Comparison of ENCODE assay signal across 17 cellular contexts in the genomic region with DNA sequence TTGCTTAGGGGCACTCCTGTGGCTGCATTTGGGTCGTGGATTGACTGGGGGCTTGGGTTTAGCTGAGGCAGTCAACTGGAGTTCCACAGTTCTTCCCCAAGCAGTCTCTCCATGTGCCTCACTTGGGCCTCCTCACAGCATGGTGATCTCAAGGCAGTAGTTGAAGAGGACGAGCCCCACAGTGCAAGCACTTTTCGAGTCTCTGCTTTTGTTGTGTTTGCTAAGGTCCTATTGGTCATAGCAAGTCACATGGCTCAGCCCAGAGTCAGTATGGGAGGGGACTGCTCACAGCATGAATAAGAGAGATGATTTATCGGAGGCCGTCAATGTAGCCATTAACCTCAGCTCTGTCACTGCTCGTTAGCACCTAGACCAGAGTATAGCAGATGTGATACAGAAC. TPM values are rescaled to one million over a fixed set of nuclear protein-coding genes. Genes with fewer than 3 reads are reported as not detected.
"Had no signal": no experiment of that assay in that cellular context is flagged by ENCODE, and none has a peak within 500 bp of the region (broad histone marks: within the 10 kb centered on the region; RNA-seq: fewer than 3 reads in every experiment).

No MANE protein-coding gene starts in this region.

- H3K27me3 ChIP-seq: brain microvascular endothelial cell, upper lobe of left lung had no signal

- H3K27ac ChIP-seq: brain microvascular endothelial cell, coronary artery, lower lobe of right lung, thoracic aorta, upper lobe of left lung had no signal

- H3K4me1 ChIP-seq: lower lobe of right lung, upper lobe of left lung had no signal

- H3K9me3 Mint-ChIP-seq: activated CD4-positive, alpha-beta T cell treated with anti-CD3 and anti-CD28 coated beads, Interleukin-2, amount 10 ng/mL, durations not matched to agents 24 days and 14 days; activated CD8-positive, alpha-beta T cell treated with anti-CD3 and anti-CD28 coated beads for 36 hours; activated naive CD4-positive, alpha-beta T cell treated with anti-CD3 and anti-CD28 coated beads for 36 hours; central memory CD8-positive, alpha-beta T cell; mesothelial cell of epicardium; natural killer cell treated with Interleukin-12 subunit alpha and Interleukin-12 subunit beta and Interleukin-15 and Interleukin-18, amount 100 ng/mL, for 72 hours; stimulated activated naive B cell treated with anti-CD40 and anti-IgM and Interleukin-4, amounts not matched to agents 10 μg/mL and 1 μg/mL and 100 μg/mL, for 72 hours had no signal

- H3K4me3 Mint-ChIP-seq: activated CD4-positive, alpha-beta T cell treated with anti-CD3 and anti-CD28 coated beads, Interleukin-2, amount 10 ng/mL, durations not matched to agents 24 days and 14 days; activated CD8-positive, alpha-beta T cell treated with anti-CD3 and anti-CD28 coated beads for 36 hours; activated naive CD4-positive, alpha-beta T cell treated with anti-CD3 and anti-CD28 coated beads for 36 hours; central memory CD8-positive, alpha-beta T cell; mesothelial cell of epicardium; natural killer cell treated with Interleukin-12 subunit alpha and Interleukin-12 subunit beta and Interleukin-15 and Interleukin-18, amount 100 ng/mL, for 72 hours; stimulated activated naive B cell treated with anti-CD40 and anti-IgM and Interleukin-4, amounts not matched to agents 10 μg/mL and 1 μg/mL and 100 μg/mL, for 72 hours had no signal

- H3K36me3 Mint-ChIP-seq: mesothelial cell of epicardium; natural killer cell treated with Interleukin-12 subunit alpha and Interleukin-12 subunit beta and Interleukin-15 and Interleukin-18, amount 100 ng/mL, for 72 hours; stimulated activated naive B cell treated with anti-CD40 and anti-IgM and Interleukin-4, amounts not matched to agents 10 μg/mL and 1 μg/mL and 100 μg/mL, for 72 hours had no signal

- ATAC-seq: activated CD8-positive, alpha-beta T cell treated with anti-CD3 and anti-CD28 coated beads for 36 hours; lower lobe of right lung; natural killer cell treated with Interleukin-12 subunit alpha and Interleukin-12 subunit beta and Interleukin-15 and Interleukin-18, amount 100 ng/mL, for 72 hours; stimulated activated naive B cell treated with anti-CD40 and anti-IgM and Interleukin-4, amounts not matched to agents 10 μg/mL and 1 μg/mL and 100 μg/mL, for 72 hours had no signal

- H3K4me3 ChIP-seq: coronary artery, lower lobe of right lung, thoracic aorta, upper lobe of left lung had no signal

- H3K27me3 Mint-ChIP-seq: central memory CD8-positive, alpha-beta T cell; stimulated activated naive B cell treated with anti-CD40 and anti-IgM and Interleukin-4, amounts not matched to agents 10 μg/mL and 1 μg/mL and 100 μg/mL, for 72 hours had no signal

- H3K9me3 ChIP-seq: lower lobe of right lung, thoracic aorta, upper lobe of left lung had no signal

- H3K36me3 ChIP-seq: brain microvascular endothelial cell, lower lobe of right lung, thoracic aorta, upper lobe of left lung had no signal

- H3K27ac Mint-ChIP-seq: activated CD4-positive, alpha-beta T cell treated with anti-CD3 and anti-CD28 coated beads, Interleukin-2, amount 10 ng/mL, durations not matched to agents 24 days and 14 days; activated CD8-positive, alpha-beta T cell treated with anti-CD3 and anti-CD28 coated beads for 36 hours; activated naive CD4-positive, alpha-beta T cell treated with anti-CD3 and anti-CD28 coated beads for 36 hours; mesothelial cell of epicardium; natural killer cell treated with Interleukin-12 subunit alpha and Interleukin-12 subunit beta and Interleukin-15 and Interleukin-18, amount 100 ng/mL, for 72 hours; stimulated activated naive B cell treated with anti-CD40 and anti-IgM and Interleukin-4, amounts not matched to agents 10 μg/mL and 1 μg/mL and 100 μg/mL, for 72 hours had no signal

- H3K4me1 Mint-ChIP-seq: central memory CD8-positive, alpha-beta T cell; stimulated activated naive B cell treated with anti-CD40 and anti-IgM and Interleukin-4, amounts not matched to agents 10 μg/mL and 1 μg/mL and 100 μg/mL, for 72 hours had no signal

- DNase-seq: activated CD4-positive, alpha-beta T cell treated with anti-CD3 and anti-CD28 coated beads, Interleukin-2, amount 10 ng/mL, durations not matched to agents 24 days and 14 days; activated CD8-positive, alpha-beta T cell treated with anti-CD3 and anti-CD28 coated beads for 36 hours; activated naive CD4-positive, alpha-beta T cell treated with anti-CD3 and anti-CD28 coated beads for 36 hours; activated T-cell treated with anti-CD3 and anti-CD28 coated beads, Interleukin-2, amount 50 U/mL, for 1 hour; brain microvascular endothelial cell; erythroblast; lower lobe of right lung; occipital lobe; posterior cingulate gyrus; retina; stimulated activated naive B cell treated with anti-CD40 and anti-IgM and Interleukin-4, amounts not matched to agents 10 μg/mL and 1 μg/mL and 100 μg/mL, for 72 hours; upper lobe of left lung had no signal

RNA-seq across cellular contexts. Expression of a gene that starts 29.7 kb away (rescaled TPM):
- total RNA-seq: activated CD4-positive, alpha-beta T cell treated with anti-CD3 and anti-CD28 coated beads, Interleukin-2, amount 10 ng/mL, durations not matched to agents 24 days and 14 days; activated CD8-positive, alpha-beta T cell treated with anti-CD3 and anti-CD28 coated beads for 36 hours; activated naive CD4-positive, alpha-beta T cell treated with anti-CD3 and anti-CD28 coated beads for 36 hours; mesothelial cell of epicardium had no signal
